Comparison of ENCODE assay signal across 1 cellular context in genomic region chr5:180830253-180831138, GRCh38.
TF ChIP-seq lines count a peak whose summit lies in the region.

No MANE protein-coding gene starts in this region.

TF ChIP-seq in K562, 482 proteins besides CTCF, POLR2A, EP300 and RAD21 (continued from another document and continues in another):
- TF ChIP-seq GMEB1 (CRISPR knock-in tag; IDR thresholded peaks at IDR 0.05), result 0 out of 2 replicates have a peak, but pooled peaks have one; percentile 5
- peak; percentile 62 for TF ChIP-seq TBP (optimal IDR thresholded peaks at IDR 0.05; ENCODE audit: low read depth, low read length)
- peak; percentile 25; the same call in 1 of the 2 replicates for TF ChIP-seq SOX6 (IDR thresholded peaks at IDR 0.05)
- peak; percentile 60 for TF ChIP-seq USF1 (CRISPR knock-in tag; IDR thresholded peaks at IDR 0.05)
- no peak for TF ChIP-seq SPI1 (IDR thresholded peaks at IDR 0.05; ENCODE audit: borderline replicate concordance, low read depth, low read length)
- TF ChIP-seq ZNF444 (CRISPR knock-in tag; IDR thresholded peaks at IDR 0.05), result no peak
- peak; percentile 15; the same call in 1 of the 2 replicates for TF ChIP-seq ARID4B (CRISPR knock-in tag; IDR thresholded peaks at IDR 0.05)
- TF ChIP-seq MXD1 (CRISPR knock-in tag; IDR thresholded peaks at IDR 0.05; ENCODE audit: borderline replicate concordance, poor library complexity, severe bottlenecking), result no peak
- no peak for TF ChIP-seq HIVEP1 (CRISPR knock-in tag; IDR thresholded peaks at IDR 0.05)
- TF ChIP-seq KAT2B (IDR thresholded peaks at IDR 0.05; ENCODE audit: low read depth, low read length), result no peak
- TF ChIP-seq CC2D1A (IDR thresholded peaks at IDR 0.05), result 0 out of 2 replicates have a peak, but pooled peaks have one; percentile 8
- no peak for TF ChIP-seq FOXM1 (IDR thresholded peaks at IDR 0.05; ENCODE audit: low read depth)
- no peak for TF ChIP-seq FOXM1 (CRISPR knock-in tag; IDR thresholded peaks at IDR 0.05; ENCODE audit: low read depth)
- no peak for TF ChIP-seq SIX5 (IDR thresholded peaks at IDR 0.05; ENCODE audit: borderline replicate concordance in 1 of 2, insufficient read depth in 1 of 2, low read depth in 1 of 2, low read length in 2 of 2)
- no peak for TF ChIP-seq XRCC5 (IDR thresholded peaks at IDR 0.05; ENCODE audit: low read depth, low read length)
- TF ChIP-seq CBX3 (IDR thresholded peaks at IDR 0.05; ENCODE audit: borderline replicate concordance in 1 of 2, low read length in 2 of 2), result peak in 1 of 2 experiments; percentile 26; a peak in 1 of 3 replicates
- no peak for TF ChIP-seq SLC30A9 (CRISPR knock-in tag; IDR thresholded peaks at IDR 0.05)
- TF ChIP-seq, protein P1, sequence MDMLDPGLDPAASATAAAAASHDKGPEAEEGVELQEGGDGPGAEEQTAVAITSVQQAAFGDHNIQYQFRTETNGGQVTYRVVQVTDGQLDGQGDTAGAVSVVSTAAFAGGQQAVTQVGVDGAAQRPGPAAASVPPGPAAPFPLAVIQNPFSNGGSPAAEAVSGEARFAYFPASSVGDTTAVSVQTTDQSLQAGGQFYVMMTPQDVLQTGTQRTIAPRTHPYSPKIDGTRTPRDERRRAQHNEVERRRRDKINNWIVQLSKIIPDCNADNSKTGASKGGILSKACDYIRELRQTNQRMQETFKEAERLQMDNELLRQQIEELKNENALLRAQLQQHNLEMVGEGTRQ (CRISPR knock-in tag; IDR thresholded peaks at IDR 0.05), result peak; percentile 47; the same call in 1 of the 2 replicates
- TF ChIP-seq OTX1 (CRISPR knock-in tag; IDR thresholded peaks at IDR 0.05), result 0 out of 2 replicates have a peak, but pooled peaks have one; percentile 21
- no peak for TF ChIP-seq ZNF507 (tag; conservative IDR thresholded peaks at IDR 0.05)
- peak; percentile 16; the same call in 1 of the 2 replicates for TF ChIP-seq KLF6 (CRISPR knock-in tag; IDR thresholded peaks at IDR 0.05; ENCODE audit: borderline replicate concordance)
- TF ChIP-seq RAD51 (IDR thresholded peaks at IDR 0.05; ENCODE audit: borderline replicate concordance, low read depth), result peak; percentile 58
- peak; percentile 70; the same call in 1 of the 2 replicates for TF ChIP-seq POLR2H (tag; IDR thresholded peaks at IDR 0.05; ENCODE audit: low read depth)
- TF ChIP-seq BRCA1 (IDR thresholded peaks at IDR 0.05), result no peak
- no peak for TF ChIP-seq BRCA1 (CRISPR knock-in tag; IDR thresholded peaks at IDR 0.05)
- TF ChIP-seq E2F6 (IDR thresholded peaks at IDR 0.05; ENCODE audit: borderline replicate concordance in 1 of 2, extremely low read depth in 1 of 2, insufficient read depth in 1 of 2, insufficient read length in 1 of 2, low read depth in 1 of 2, low read length in 1 of 2, poor library complexity in 1 of 2, severe bottlenecking in 1 of 2), result peak; percentile 81 to 92
- TF ChIP-seq ZNF134 (CRISPR knock-in tag; conservative IDR thresholded peaks at IDR 0.05), result no peak
- TF ChIP-seq, protein P2, sequence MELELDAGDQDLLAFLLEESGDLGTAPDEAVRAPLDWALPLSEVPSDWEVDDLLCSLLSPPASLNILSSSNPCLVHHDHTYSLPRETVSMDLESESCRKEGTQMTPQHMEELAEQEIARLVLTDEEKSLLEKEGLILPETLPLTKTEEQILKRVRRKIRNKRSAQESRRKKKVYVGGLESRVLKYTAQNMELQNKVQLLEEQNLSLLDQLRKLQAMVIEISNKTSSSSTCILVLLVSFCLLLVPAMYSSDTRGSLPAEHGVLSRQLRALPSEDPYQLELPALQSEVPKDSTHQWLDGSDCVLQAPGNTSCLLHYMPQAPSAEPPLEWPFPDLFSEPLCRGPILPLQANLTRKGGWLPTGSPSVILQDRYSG (tag; conservative IDR thresholded peaks at IDR 0.05; ENCODE audit: low read depth), result no peak
- TF ChIP-seq HMG20A (CRISPR knock-in tag; conservative IDR thresholded peaks at IDR 0.05), result no peak
- TF ChIP-seq, protein P3, sequence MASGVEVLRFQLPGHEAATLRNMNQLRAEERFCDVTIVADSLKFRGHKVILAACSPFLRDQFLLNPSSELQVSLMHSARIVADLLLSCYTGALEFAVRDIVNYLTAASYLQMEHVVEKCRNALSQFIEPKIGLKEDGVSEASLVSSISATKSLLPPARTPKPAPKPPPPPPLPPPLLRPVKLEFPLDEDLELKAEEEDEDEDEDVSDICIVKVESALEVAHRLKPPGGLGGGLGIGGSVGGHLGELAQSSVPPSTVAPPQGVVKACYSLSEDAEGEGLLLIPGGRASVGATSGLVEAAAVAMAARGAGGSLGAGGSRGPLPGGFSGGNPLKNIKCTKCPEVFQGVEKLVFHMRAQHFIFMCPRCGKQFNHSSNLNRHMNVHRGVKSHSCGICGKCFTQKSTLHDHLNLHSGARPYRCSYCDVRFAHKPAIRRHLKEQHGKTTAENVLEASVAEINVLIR (CRISPR knock-in tag; IDR thresholded peaks at IDR 0.05), result no peak
- no peak for TF ChIP-seq NFE2 (IDR thresholded peaks at IDR 0.05; ENCODE audit: low read depth)
- peak; percentile 64 for TF ChIP-seq TFAP4 (CRISPR knock-in tag; IDR thresholded peaks at IDR 0.05; ENCODE audit: borderline replicate concordance)
- TF ChIP-seq, protein P4, sequence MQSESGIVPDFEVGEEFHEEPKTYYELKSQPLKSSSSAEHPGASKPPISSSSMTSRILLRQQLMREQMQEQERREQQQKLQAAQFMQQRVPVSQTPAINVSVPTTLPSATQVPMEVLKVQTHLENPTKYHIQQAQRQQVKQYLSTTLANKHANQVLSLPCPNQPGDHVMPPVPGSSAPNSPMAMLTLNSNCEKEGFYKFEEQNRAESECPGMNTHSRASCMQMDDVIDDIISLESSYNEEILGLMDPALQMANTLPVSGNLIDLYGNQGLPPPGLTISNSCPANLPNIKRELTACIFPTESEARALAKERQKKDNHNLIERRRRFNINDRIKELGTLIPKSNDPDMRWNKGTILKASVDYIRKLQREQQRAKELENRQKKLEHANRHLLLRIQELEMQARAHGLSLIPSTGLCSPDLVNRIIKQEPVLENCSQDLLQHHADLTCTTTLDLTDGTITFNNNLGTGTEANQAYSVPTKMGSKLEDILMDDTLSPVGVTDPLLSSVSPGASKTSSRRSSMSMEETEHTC (IDR thresholded peaks at IDR 0.05), result peak; percentile 58; the same call in 1 of the 2 replicates
- TF ChIP-seq, protein P5, sequence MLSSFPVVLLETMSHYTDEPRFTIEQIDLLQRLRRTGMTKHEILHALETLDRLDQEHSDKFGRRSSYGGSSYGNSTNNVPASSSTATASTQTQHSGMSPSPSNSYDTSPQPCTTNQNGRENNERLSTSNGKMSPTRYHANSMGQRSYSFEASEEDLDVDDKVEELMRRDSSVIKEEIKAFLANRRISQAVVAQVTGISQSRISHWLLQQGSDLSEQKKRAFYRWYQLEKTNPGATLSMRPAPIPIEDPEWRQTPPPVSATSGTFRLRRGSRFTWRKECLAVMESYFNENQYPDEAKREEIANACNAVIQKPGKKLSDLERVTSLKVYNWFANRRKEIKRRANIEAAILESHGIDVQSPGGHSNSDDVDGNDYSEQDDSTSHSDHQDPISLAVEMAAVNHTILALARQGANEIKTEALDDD (IDR thresholded peaks at IDR 0.05), result no peak
- no peak for TF ChIP-seq ATF1 (CRISPR knock-in tag; IDR thresholded peaks at IDR 0.05)
- peak; percentile 32; the same call in 1 of the 2 replicates for TF ChIP-seq ATF1 (tag; IDR thresholded peaks at IDR 0.05)
- no peak for TF ChIP-seq TRIM24 (IDR thresholded peaks at IDR 0.05)
- TF ChIP-seq, protein P6, sequence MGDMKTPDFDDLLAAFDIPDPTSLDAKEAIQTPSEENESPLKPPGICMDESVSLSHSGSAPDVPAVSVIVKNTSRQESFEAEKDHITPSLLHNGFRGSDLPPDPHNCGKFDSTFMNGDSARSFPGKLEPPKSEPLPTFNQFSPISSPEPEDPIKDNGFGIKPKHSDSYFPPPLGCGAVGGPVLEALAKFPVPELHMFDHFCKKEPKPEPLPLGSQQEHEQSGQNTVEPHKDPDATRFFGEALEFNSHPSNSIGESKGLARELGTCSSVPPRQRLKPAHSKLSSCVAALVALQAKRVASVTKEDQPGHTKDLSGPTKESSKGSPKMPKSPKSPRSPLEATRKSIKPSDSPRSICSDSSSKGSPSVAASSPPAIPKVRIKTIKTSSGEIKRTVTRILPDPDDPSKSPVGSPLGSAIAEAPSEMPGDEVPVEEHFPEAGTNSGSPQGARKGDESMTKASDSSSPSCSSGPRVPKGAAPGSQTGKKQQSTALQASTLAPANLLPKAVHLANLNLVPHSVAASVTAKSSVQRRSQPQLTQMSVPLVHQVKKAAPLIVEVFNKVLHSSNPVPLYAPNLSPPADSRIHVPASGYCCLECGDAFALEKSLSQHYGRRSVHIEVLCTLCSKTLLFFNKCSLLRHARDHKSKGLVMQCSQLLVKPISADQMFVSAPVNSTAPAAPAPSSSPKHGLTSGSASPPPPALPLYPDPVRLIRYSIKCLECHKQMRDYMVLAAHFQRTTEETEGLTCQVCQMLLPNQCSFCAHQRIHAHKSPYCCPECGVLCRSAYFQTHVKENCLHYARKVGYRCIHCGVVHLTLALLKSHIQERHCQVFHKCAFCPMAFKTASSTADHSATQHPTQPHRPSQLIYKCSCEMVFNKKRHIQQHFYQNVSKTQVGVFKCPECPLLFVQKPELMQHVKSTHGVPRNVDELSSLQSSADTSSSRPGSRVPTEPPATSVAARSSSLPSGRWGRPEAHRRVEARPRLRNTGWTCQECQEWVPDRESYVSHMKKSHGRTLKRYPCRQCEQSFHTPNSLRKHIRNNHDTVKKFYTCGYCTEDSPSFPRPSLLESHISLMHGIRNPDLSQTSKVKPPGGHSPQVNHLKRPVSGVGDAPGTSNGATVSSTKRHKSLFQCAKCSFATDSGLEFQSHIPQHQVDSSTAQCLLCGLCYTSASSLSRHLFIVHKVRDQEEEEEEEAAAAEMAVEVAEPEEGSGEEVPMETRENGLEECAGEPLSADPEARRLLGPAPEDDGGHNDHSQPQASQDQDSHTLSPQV (IDR thresholded peaks at IDR 0.05), result peak; percentile 22; the same call in 1 of the 2 replicates
- TF ChIP-seq KDM5B (IDR thresholded peaks at IDR 0.05; ENCODE audit: insufficient replicate concordance, low read depth, low read length), result peak; percentile 8
- TF ChIP-seq JUND (IDR thresholded peaks at IDR 0.05; ENCODE audit: borderline replicate concordance, low read depth, low read length), result 0 out of 2 replicates have a peak, but pooled peaks have one; percentile 16
- TF ChIP-seq JUND (tag; IDR thresholded peaks at IDR 0.05; ENCODE audit: borderline replicate concordance, low read depth, low read length), result no peak
- TF ChIP-seq XRCC3 (IDR thresholded peaks at IDR 0.05), result no peak
- TF ChIP-seq EGR1 (conservative IDR thresholded peaks at IDR 0.05), result peak; percentile 46; the same call in 1 of the 2 replicates
